23 cellular contexts compared by ENCODE assay signal in genomic region chr20:41089555-41089954, GRCh38. TPM values are rescaled to one million over a fixed set of nuclear protein-coding genes. Genes with fewer than 3 reads are reported as not detected.
DNase-seq lines count a peak whose midpoint lies in the region; ATAC-seq and TF ChIP-seq lines count a peak whose summit lies in the region.
"Had no signal": no experiment of that assay in that cellular context is flagged by ENCODE, and none has a peak within 500 bp of the region (broad histone marks: within the 10 kb centered on the region; RNA-seq: fewer than 3 reads in every experiment).

No MANE protein-coding gene starts in this region.

- no peaks in the 10 kb centered on the region for H3K27me3 ChIP-seq in H9 (ENCODE audit: insufficient read depth, low read length)
- no peaks in the 10 kb centered on the region for H3K27me3 ChIP-seq in PC-3 (ENCODE audit: low read length)
- H3K27me3 ChIP-seq: esophagus muscularis mucosa, neutrophil, uterus had no signal

- no peak overlapping the region for H2AFZ ChIP-seq in H9 (ENCODE audit: low read length)
- H2AFZ ChIP-seq in PC-3 (ENCODE audit: low read length): no peak overlapping the region
- H2AFZ ChIP-seq: GM23248 had no signal

- intact Hi-C loops in PC-3 (cut with micrococcal nuclease): no loop called here

- no peak overlapping the region for H3K18ac ChIP-seq in H9 (ENCODE audit: insufficient read length, low read depth, low read length)

- H3K9me3 Mint-ChIP-seq in H9: no peaks in the 10 kb centered on the region
- H3K9me3 Mint-ChIP-seq: activated CD4-positive, alpha-beta memory T cell treated with anti-CD3 and anti-CD28 coated beads for 36 hours; CD14-positive monocyte; T-helper 1 cell treated with Interleukin-12 subunit alpha and Interleukin-12 subunit beta and Interleukin-4 antibody, amounts not matched to agents 30 μg/mL and 1 μg/mL, for 36 hours had no signal

- TF ChIP-seq CTCF in 22Rv1 (IDR thresholded peaks at IDR 0.05) (peak; percentile 17), H9 (conservative IDR thresholded peaks at IDR 0.05) (peak; percentile 45), PC-3 (conservative IDR thresholded peaks at IDR 0.05; ENCODE audit: low read depth, low read length) (peak; percentile 55), epithelial cell of proximal tubule (conservative IDR thresholded peaks at IDR 0.05; ENCODE audit: low read depth, low read length) (peak; percentile 26)

- peaks cover 0 to 7% of the 10 kb centered on the region in 2 experiments; a peak in 1 of 4 replicates for H3K4me1 Mint-ChIP-seq in H9

- H3K14ac ChIP-seq in H9 (ENCODE audit: insufficient read depth, low read length): no peak overlapping the region

- H3K79me1 ChIP-seq in H9 (ENCODE audit: insufficient read depth, low read depth, low read length, poor library complexity, severe bottlenecking): no peaks in the 10 kb centered on the region

- no peak overlapping the region for H3K4ac ChIP-seq in H9 (ENCODE audit: low read depth, low read length)

- H3K27ac Mint-ChIP-seq in H9: no peak overlapping the region
- H3K27ac Mint-ChIP-seq: activated CD4-positive, alpha-beta memory T cell treated with anti-CD3 and anti-CD28 coated beads for 36 hours; T-helper 1 cell treated with Interleukin-12 subunit alpha and Interleukin-12 subunit beta and Interleukin-4 antibody, amounts not matched to agents 30 μg/mL and 1 μg/mL, for 36 hours had no signal

- no peak overlapping the region for H2BK20ac ChIP-seq in H9 (ENCODE audit: low read depth, low read length, poor library complexity, severe bottlenecking)

- no peak for DNase-seq in H9
- peak; percentile 23 for DNase-seq in PC-3
- no peak for DNase-seq in epithelial cell of proximal tubule (ENCODE audit: low read depth)
- no peak for DNase-seq in DMS53 treated with DMSO at 0.1 percent for 48 hours (lab: John Stamatoyannopoulos, UW; ENCODE audit: unreplicated experiment)
- DNase-seq in SW480 (ENCODE audit: low spot score): no peak
- DNase-seq: activated CD4-positive, alpha-beta memory T cell treated with anti-CD3 and anti-CD28 coated beads for 36 hours; amniotic stem cell; central memory CD4-positive, alpha-beta T cell; effector CD8-positive, alpha-beta T cell; GM23248; NCI-H1417; NCI-H2107; NCI-H524; Right ventricle myocardium superior; uterus had no signal

- no peak overlapping the region for H3T11ph ChIP-seq in H9 (ENCODE audit: low read length)

- peaks cover 31 to 73% (median 50%) of the 10 kb centered on the region in 3 experiments; a peak in 6 of 7 replicates for H3K36me3 Mint-ChIP-seq in H9 (ENCODE audit: insufficient read depth in 1 of 3, low read depth in 3 of 3)

- H3K36me3 ChIP-seq in PC-3 (ENCODE audit: low read depth, low read length): peaks cover 50% of the 10 kb centered on the region
- H3K36me3 ChIP-seq: uterus had no signal

- H3K9ac ChIP-seq in H9 (ENCODE audit: extremely low read depth, insufficient read length, low read length) (no peak overlapping the region), PC-3 (ENCODE audit: low read length) (no peak overlapping the region)
- H3K9ac ChIP-seq: GM23248 had no signal

- H3K4me3 ChIP-seq in PC-3 (ENCODE audit: low read length) (no peak overlapping the region), epithelial cell of proximal tubule (ENCODE audit: low read depth, low read length) (no peak overlapping the region)
- H3K4me3 ChIP-seq: esophagus muscularis mucosa, GM23248, lung, uterus had no signal

- no peak overlapping the region for H4K8ac ChIP-seq in H9 (replicated peaks; ENCODE audit: insufficient read length, low read depth, low read length)

- no peak overlapping the region for H4K5ac ChIP-seq in H9 (ENCODE audit: insufficient read length, low read depth, low read length)

- H3F3A ChIP-seq in PC-3 (ENCODE audit: low read length, unreplicated experiment): peaks cover 9% of the 10 kb centered on the region

- no peak overlapping the region for H4K91ac ChIP-seq in H9 (ENCODE audit: insufficient read length, low read depth, low read length)

- H3K56ac ChIP-seq in H9 (ENCODE audit: insufficient read length, low read depth, low read length): no peak overlapping the region

- H4K20me1 ChIP-seq in H9 (ENCODE audit: control insufficient read depth, insufficient read depth, insufficient read length): peaks cover 3% of the 10 kb centered on the region
- H4K20me1 ChIP-seq in PC-3 (ENCODE audit: low read length): no peaks in the 10 kb centered on the region

- H3K9me3 ChIP-seq in H9 (ENCODE audit: control insufficient read depth, low read depth, low read length): no peaks in the 10 kb centered on the region
- no peaks in the 10 kb centered on the region for H3K9me3 ChIP-seq in PC-3 (ENCODE audit: low read length)
- H3K9me3 ChIP-seq: esophagus muscularis mucosa, neutrophil, uterus had no signal

- no TSS peak for BruUV-seq in PC-3 (replicated peaks; lab: Mats Ljungman, UMichigan)

- H3K4me2 ChIP-seq in H9 (ENCODE audit: insufficient read depth, insufficient read length, low read length) (no peak overlapping the region), PC-3 (ENCODE audit: low read length) (no peak overlapping the region)

- no peak overlapping the region for H2BK120ac ChIP-seq in H9 (ENCODE audit: low read depth, low read length, poor library complexity, severe bottlenecking)

- no peaks in the 10 kb centered on the region for H3K23me2 ChIP-seq in H9 (ENCODE audit: insufficient read length, low read depth, low read length, poor library complexity, severe bottlenecking)

- no peaks in the 10 kb centered on the region for H3K27me3 Mint-ChIP-seq in H9 (ENCODE audit: low read depth)
- H3K27me3 Mint-ChIP-seq: activated CD4-positive, alpha-beta memory T cell treated with anti-CD3 and anti-CD28 coated beads for 36 hours had no signal

- POLR2A ChIA-PET in PC-3 (lab: Charles Lee; ENCODE audit: unreplicated experiment): no interaction called here

- no peak overlapping the region for H3K4me3 Mint-ChIP-seq in H9
- H3K4me3 Mint-ChIP-seq: activated CD4-positive, alpha-beta memory T cell treated with anti-CD3 and anti-CD28 coated beads for 36 hours; CD14-positive monocyte; T-helper 1 cell treated with Interleukin-12 subunit alpha and Interleukin-12 subunit beta and Interleukin-4 antibody, amounts not matched to agents 30 μg/mL and 1 μg/mL, for 36 hours had no signal

- H3K4me1 ChIP-seq in H9 (ENCODE audit: insufficient read depth, low read length) (no peaks in the 10 kb centered on the region), PC-3 (ENCODE audit: insufficient read depth, low read length) (peaks cover 14% of the 10 kb centered on the region)

- no CpG with 5 or more reads among the region's 3 CpGs for WGBS in H9 (ENCODE audit: extremely low coverage, insufficient read length, low lambda C conversion rate)

- no peaks in the 10 kb centered on the region for H3K9me2 ChIP-seq in PC-3 (replicated peaks; ENCODE audit: low read length)

- H3K79me2 ChIP-seq in H9 (ENCODE audit: insufficient read depth, low read length) (no peaks in the 10 kb centered on the region), PC-3 (ENCODE audit: low read length) (0 out of 2 replicates have a peak, but pooled peaks cover 4% of the 10 kb centered on the region)

- no peak overlapping the region for H2BK12ac ChIP-seq in H9 (ENCODE audit: insufficient read length, low read depth, low read length)

- H2AK5ac ChIP-seq in H9 (ENCODE audit: insufficient read length, low read length): no peak overlapping the region

- no peak overlapping the region for H3K23ac ChIP-seq in H9 (ENCODE audit: insufficient read length, low read depth, low read length)

- no peak; the same call in 1 of the 2 replicates for ATAC-seq in PC-3
- ATAC-seq in HG03565 (IDR thresholded peaks at IDR 0.05; ENCODE audit: unreplicated experiment): no peak
- ATAC-seq in GM21786 (IDR thresholded peaks at IDR 0.05; ENCODE audit: unreplicated experiment): no peak

- no peak overlapping the region for H2BK5ac ChIP-seq in H9 (ENCODE audit: insufficient read length, low read length)

- H3K27ac ChIP-seq in 22Rv1 (no peak overlapping the region), H9 (ENCODE audit: insufficient read length, low read depth, low read length) (no peak overlapping the region), PC-3 (ENCODE audit: low read length) (no peak overlapping the region)
- H3K27ac ChIP-seq: esophagus muscularis mucosa, GM23248, neutrophil, uterus had no signal

- CTCF ChIA-PET in PC-3 (lab: Charles Lee): no interaction called here

- no peak overlapping the region for H2BK15ac ChIP-seq in H9 (ENCODE audit: low read depth, low read length)

RNA-seq across cellular contexts. Expression of gene PLCG1, which starts 47.8 kb away (rescaled TPM):
- total RNA-seq in H9 (2021) (161 and 171 TPM in 2 replicates), PC-3 (2014; rRNA removed) (68.8 and 112 TPM in 2 replicates), epithelial cell of proximal tubule (57.9 and 87.5 TPM in 2 replicates)
